1 cellular context compared by ENCODE assay signal in genomic region chr11:78041380-78041719, GRCh38.
TF ChIP-seq lines count a peak whose summit lies in the region.

No MANE protein-coding gene starts in this region.

TF ChIP-seq in WTC11, 78 proteins besides CTCF, POLR2A, EP300 and RAD21:
- TF ChIP-seq, protein P1, sequence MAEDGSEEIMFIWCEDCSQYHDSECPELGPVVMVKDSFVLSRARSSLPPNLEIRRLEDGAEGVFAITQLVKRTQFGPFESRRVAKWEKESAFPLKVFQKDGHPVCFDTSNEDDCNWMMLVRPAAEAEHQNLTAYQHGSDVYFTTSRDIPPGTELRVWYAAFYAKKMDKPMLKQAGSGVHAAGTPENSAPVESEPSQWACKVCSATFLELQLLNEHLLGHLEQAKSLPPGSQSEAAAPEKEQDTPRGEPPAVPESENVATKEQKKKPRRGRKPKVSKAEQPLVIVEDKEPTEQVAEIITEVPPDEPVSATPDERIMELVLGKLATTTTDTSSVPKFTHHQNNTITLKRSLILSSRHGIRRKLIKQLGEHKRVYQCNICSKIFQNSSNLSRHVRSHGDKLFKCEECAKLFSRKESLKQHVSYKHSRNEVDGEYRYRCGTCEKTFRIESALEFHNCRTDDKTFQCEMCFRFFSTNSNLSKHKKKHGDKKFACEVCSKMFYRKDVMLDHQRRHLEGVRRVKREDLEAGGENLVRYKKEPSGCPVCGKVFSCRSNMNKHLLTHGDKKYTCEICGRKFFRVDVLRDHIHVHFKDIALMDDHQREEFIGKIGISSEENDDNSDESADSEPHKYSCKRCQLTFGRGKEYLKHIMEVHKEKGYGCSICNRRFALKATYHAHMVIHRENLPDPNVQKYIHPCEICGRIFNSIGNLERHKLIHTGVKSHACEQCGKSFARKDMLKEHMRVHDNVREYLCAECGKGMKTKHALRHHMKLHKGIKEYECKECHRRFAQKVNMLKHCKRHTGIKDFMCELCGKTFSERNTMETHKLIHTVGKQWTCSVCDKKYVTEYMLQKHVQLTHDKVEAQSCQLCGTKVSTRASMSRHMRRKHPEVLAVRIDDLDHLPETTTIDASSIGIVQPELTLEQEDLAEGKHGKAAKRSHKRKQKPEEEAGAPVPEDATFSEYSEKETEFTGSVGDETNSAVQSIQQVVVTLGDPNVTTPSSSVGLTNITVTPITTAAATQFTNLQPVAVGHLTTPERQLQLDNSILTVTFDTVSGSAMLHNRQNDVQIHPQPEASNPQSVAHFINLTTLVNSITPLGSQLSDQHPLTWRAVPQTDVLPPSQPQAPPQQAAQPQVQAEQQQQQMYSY (CRISPR knock-in tag; IDR thresholded peaks at IDR 0.05), result peak; percentile 75; the same call in 1 of the 2 replicates
